In genomic region chr6:11532097-11532496, GRCh38 we compare ENCODE assay signal across 18 cellular contexts.
"Had no signal": no experiment of that assay in that cellular context is flagged by ENCODE, and none has a peak within 500 bp of the region (broad histone marks: within the 10 kb centered on the region; RNA-seq: fewer than 3 reads in every experiment).

No MANE protein-coding gene starts in this region.

- H3K4me1 ChIP-seq: breast epithelium had no signal

- H3K27ac Mint-ChIP-seq: activated B cell treated with CpG ODN at 0.5 μM for 24 hours; activated CD4-positive, alpha-beta memory T cell treated with anti-CD3 and anti-CD28 coated beads, Interleukin-2, amount 10 ng/mL, durations not matched to agents 7 days and 5 days; activated naive CD4-positive, alpha-beta T cell treated with anti-CD3 and anti-CD28 coated beads, Interleukin-2, amount 10 ng/mL, durations not matched to agents 7 days and 5 days; dendritic cell treated with granulocyte-macrophage colony-stimulating factor and Interleukin-4, amounts not matched to agents 40 ng/mL and 50 ng/mL, for 4 days; nephron progenitor cell had no signal

- H3K9me3 Mint-ChIP-seq: activated B cell treated with CpG ODN at 0.5 μM for 24 hours; activated CD4-positive, alpha-beta memory T cell treated with anti-CD3 and anti-CD28 coated beads, Interleukin-2, amount 10 ng/mL, durations not matched to agents 7 days and 5 days; activated naive CD4-positive, alpha-beta T cell treated with anti-CD3 and anti-CD28 coated beads, Interleukin-2, amount 10 ng/mL, durations not matched to agents 7 days and 5 days; activated T-cell treated with anti-CD3 and anti-CD28 coated beads, Interleukin-2, amount 50 U/mL, for 4 hours; dendritic cell treated with granulocyte-macrophage colony-stimulating factor and Interleukin-4, amounts not matched to agents 40 ng/mL and 50 ng/mL, for 4 days; nephron progenitor cell had no signal

- ATAC-seq: activated T-cell treated with anti-CD3 and anti-CD28 coated beads, Interleukin-2, amount 50 U/mL, for 4 hours; stimulated activated naive CD8-positive, alpha-beta T cell treated with anti-CD3 and anti-CD28 coated beads, Interleukin-15, Interleukin-2, amounts not matched to agents 100 U/mL and 50 U/mL, for 24 hours had no signal

- H3K27me3 Mint-ChIP-seq: dendritic cell treated with granulocyte-macrophage colony-stimulating factor and Interleukin-4, amounts not matched to agents 40 ng/mL and 50 ng/mL, for 4 days had no signal

- H3K27me3 ChIP-seq: breast epithelium, esophagus muscularis mucosa, right atrium auricular region, tibial nerve had no signal

- H3K36me3 Mint-ChIP-seq: activated naive CD4-positive, alpha-beta T cell treated with anti-CD3 and anti-CD28 coated beads, Interleukin-2, amount 10 ng/mL, durations not matched to agents 7 days and 5 days had no signal

- H3K4me3 ChIP-seq: breast epithelium, esophagus muscularis mucosa, lung, right atrium auricular region, skin epidermis, tibial nerve had no signal

- DNase-seq: activated B cell treated with CpG ODN at 0.5 μM for 24 hours; activated CD4-positive, alpha-beta memory T cell treated with anti-CD3 and anti-CD28 coated beads, Interleukin-2, amount 10 ng/mL, durations not matched to agents 7 days and 5 days; activated CD4-positive, alpha-beta T cell treated with anti-CD3 and anti-CD28 coated beads for 48 hours; activated naive CD4-positive, alpha-beta T cell treated with anti-CD3 and anti-CD28 coated beads, Interleukin-2, amount 10 ng/mL, durations not matched to agents 7 days and 5 days; activated T-cell treated with anti-CD3 and anti-CD28 coated beads, Interleukin-2, amount 50 U/mL, for 4 hours; effector CD8-positive, alpha-beta T cell; hippocampal formation; midbrain; nephron progenitor cell; occipital lobe; stimulated activated naive CD8-positive, alpha-beta T cell treated with anti-CD3 and anti-CD28 coated beads, Interleukin-15, Interleukin-2, amounts not matched to agents 100 U/mL and 50 U/mL, for 24 hours had no signal

- H3K9me3 ChIP-seq: breast epithelium, esophagus muscularis mucosa, right atrium auricular region, tibial nerve had no signal

- H3K27ac ChIP-seq: breast epithelium, esophagus muscularis mucosa, right atrium auricular region, skin epidermis, tibial nerve had no signal

- H3K4me3 Mint-ChIP-seq: activated B cell treated with CpG ODN at 0.5 μM for 24 hours; activated CD4-positive, alpha-beta memory T cell treated with anti-CD3 and anti-CD28 coated beads, Interleukin-2, amount 10 ng/mL, durations not matched to agents 7 days and 5 days; activated naive CD4-positive, alpha-beta T cell treated with anti-CD3 and anti-CD28 coated beads, Interleukin-2, amount 10 ng/mL, durations not matched to agents 7 days and 5 days; activated T-cell treated with anti-CD3 and anti-CD28 coated beads, Interleukin-2, amount 50 U/mL, for 4 hours; dendritic cell treated with granulocyte-macrophage colony-stimulating factor and Interleukin-4, amounts not matched to agents 40 ng/mL and 50 ng/mL, for 4 days; nephron progenitor cell had no signal

- H3K36me3 ChIP-seq: breast epithelium, esophagus muscularis mucosa, right atrium auricular region, tibial nerve had no signal
